In genomic region chr5:32859211-32859641, GRCh38 we compare ENCODE assay signal across 12 cellular contexts.
"Had no signal": no experiment of that assay in that cellular context is flagged by ENCODE, and none has a peak within 500 bp of the region (broad histone marks: within the 10 kb centered on the region; RNA-seq: fewer than 3 reads in every experiment).

No MANE protein-coding gene starts in this region.

- H3K4me1 ChIP-seq: body of pancreas, parathyroid adenoma had no signal

- H3K79me2 ChIP-seq: parathyroid adenoma had no signal

- H3K27ac ChIP-seq: body of pancreas, parathyroid adenoma had no signal

- ATAC-seq: activated CD8-positive, alpha-beta T cell treated with anti-CD3 and anti-CD28 coated beads for 36 hours; body of pancreas; effector memory CD8-positive, alpha-beta T cell had no signal

- H2AFZ ChIP-seq: parathyroid adenoma had no signal

- H3K4me3 ChIP-seq: body of pancreas had no signal

- H3K9ac ChIP-seq: parathyroid adenoma had no signal

- H3K27me3 ChIP-seq: body of pancreas had no signal

- DNase-seq: activated CD4-positive, CD25-positive, alpha-beta regulatory T cell treated with anti-CD3 and anti-CD28 coated beads, Interleukin-2, amount 50 U/mL, for 72 hours; activated CD8-positive, alpha-beta memory T cell treated with anti-CD3 and anti-CD28 coated beads, Interleukin-2, amount 50 U/mL, for 4 hours; activated CD8-positive, alpha-beta T cell treated with anti-CD3 and anti-CD28 coated beads for 36 hours; activated naive CD4-positive, alpha-beta T cell; body of pancreas; cerebellar nuclear complex; effector memory CD8-positive, alpha-beta T cell; hippocampal formation; kidney glomerular epithelial cell; retina; stimulated activated CD4-positive, alpha-beta T cell treated with anti-CD3 and anti-CD28 coated beads, Interleukin-15, amount 100 ng/mL, for 24 hours had no signal
